8 cellular contexts compared by ENCODE assay signal in genomic region chr15:77418341-77419049, GRCh38. TPM values are rescaled to one million over a fixed set of nuclear protein-coding genes. Genes with fewer than 3 reads are reported as not detected.
A peak's percentile ranks its signal among the peaks of the same experiment; 100 is the strongest.
DNase-seq lines count a peak whose midpoint lies in the region; ATAC-seq and TF ChIP-seq lines count a peak whose summit lies in the region.

No MANE protein-coding gene starts in this region.

- H4K12ac ChIP-seq in trophoblast cell (ENCODE audit: low read depth, low read length), result no peak overlapping the region

- no peak for TF ChIP-seq POLR2A in esophagus squamous epithelium (IDR thresholded peaks at IDR 0.05)

- CTCF ChIA-PET in PC-3 (lab: Charles Lee), result interaction anchor here (0.7 kb wide), 1 partner anchor 79 kb away, joined by 3 read pairs; no protein-coding TSS in a partner anchor

- H4K91ac ChIP-seq in trophoblast cell (ENCODE audit: low read depth, low read length), result no peak overlapping the region

- no peak overlapping the region for H2AK5ac ChIP-seq in trophoblast cell (ENCODE audit: low read length)

- TF ChIP-seq CTCF in PC-3 (conservative IDR thresholded peaks at IDR 0.05; ENCODE audit: low read depth, low read length) (no peak), esophagus squamous epithelium (IDR thresholded peaks at IDR 0.05) (no peak)

- intact Hi-C loops in PC-3 (cut with micrococcal nuclease), result loop anchor here (2.0 to 10.0 kb wide), 3 partner anchors 104 to 354 kb away; no protein-coding TSS in a partner anchor
- intact Hi-C loops in esophagus squamous epithelium (cut with DNase I), result no loop called here

- no peak overlapping the region for H3K18ac ChIP-seq in trophoblast cell (ENCODE audit: low read length)

- WGBS in esophagus squamous epithelium, 2 donors, result 38 to 56% methylated on average over 9 of the region's 9 CpGs
- no CpG with 5 or more reads among the region's 9 CpGs for WGBS in trophoblast cell (ENCODE audit: extremely low coverage, insufficient coverage, insufficient read length)

- H4K8ac ChIP-seq in trophoblast cell (ENCODE audit: low read depth, low read length), result no peak overlapping the region

- H3K9ac ChIP-seq in PC-3 (ENCODE audit: low read length) (peak overlapping the region; percentile 66; the same call in 1 of the 2 replicates), trophoblast cell (ENCODE audit: low read length) (no peak overlapping the region)

- H3K4me3 ChIP-seq in PC-3 (ENCODE audit: low read length), result peak overlapping the region; percentile 81
- H3K4me3 ChIP-seq in esophagus squamous epithelium, result peak overlapping the region; percentile 66 to 92 (median 92)
- no peak overlapping the region for H3K4me3 ChIP-seq in trophoblast cell (ENCODE audit: low read depth, low read length)

- DNase-seq in EH (ENCODE audit: low read depth) (peak; percentile 84), PC-3 (peak; percentile 72), esophagus squamous epithelium (lab: John Stamatoyannopoulos, UW) (no peak), trophoblast cell (no peak), DMS153 (lab: John Stamatoyannopoulos, UW) (no peak), NCI-H510A (lab: John Stamatoyannopoulos, UW) (no peak)

- H3K9me3 ChIP-seq in PC-3 (ENCODE audit: low read length), result no peaks in the 10 kb centered on the region
- no peaks in the 10 kb centered on the region for H3K9me3 ChIP-seq in esophagus squamous epithelium
- H3K9me3 ChIP-seq in trophoblast cell (ENCODE audit: insufficient read depth, low read depth, low read length), result no peaks in the 10 kb centered on the region

- peaks cover 19% of the 10 kb centered on the region for H3K79me1 ChIP-seq in trophoblast cell (ENCODE audit: low read length)

- POLR2A ChIA-PET in PC-3 (lab: Charles Lee; ENCODE audit: unreplicated experiment), result interaction anchor here (0.6 kb wide), 2 partner anchors 28 to 218 kb away, joined by 3 read pairs; no protein-coding TSS in a partner anchor

- H3F3A ChIP-seq in PC-3 (ENCODE audit: low read length, unreplicated experiment), result no peaks in the 10 kb centered on the region

- H4K20me1 ChIP-seq in PC-3 (ENCODE audit: low read length), result no peaks in the 10 kb centered on the region; the same call in 1 of the 2 replicates

- H2AFZ ChIP-seq in PC-3 (ENCODE audit: low read length), result peak overlapping the region; percentile 86
- H2AFZ ChIP-seq in trophoblast cell (ENCODE audit: insufficient read depth, low read length, poor library complexity), result no peak overlapping the region

- no peak overlapping the region for H2BK5ac ChIP-seq in trophoblast cell (ENCODE audit: low read depth, low read length, poor library complexity)

- H3K9me2 ChIP-seq in PC-3 (replicated peaks; ENCODE audit: low read length), result no peaks in the 10 kb centered on the region

- H3K79me2 ChIP-seq in PC-3 (ENCODE audit: low read length) (peaks cover 83% of the 10 kb centered on the region), trophoblast cell (ENCODE audit: control insufficient read depth, insufficient read depth, low read length, poor library complexity) (peaks cover 19% of the 10 kb centered on the region)

- H3K4me1 ChIP-seq in PC-3 (ENCODE audit: insufficient read depth, low read length) (peaks cover 31% of the 10 kb centered on the region), esophagus squamous epithelium (peaks cover 9 to 58% (median 21%) of the 10 kb centered on the region in 3 donors), trophoblast cell (ENCODE audit: control insufficient read depth in 1 of 2, insufficient read depth in 2 of 2, low read length in 2 of 2) (peaks cover 4% of the 10 kb centered on the region in 2 experiments)

- no peaks in the 10 kb centered on the region for H3K36me3 ChIP-seq in PC-3 (ENCODE audit: low read depth, low read length)
- no peaks in the 10 kb centered on the region for H3K36me3 ChIP-seq in esophagus squamous epithelium
- H3K36me3 ChIP-seq in trophoblast cell (ENCODE audit: control insufficient read depth in 1 of 2, insufficient read depth in 2 of 2, low read length in 2 of 2), result no peaks in the 10 kb centered on the region

- TSS peak; percentile 70 for BruUV-seq in PC-3 (replicated peaks; lab: Mats Ljungman, UMichigan)

- H3K27me3 ChIP-seq in PC-3 (ENCODE audit: low read length) (no peaks in the 10 kb centered on the region), esophagus squamous epithelium (no peaks in the 10 kb centered on the region), trophoblast cell (ENCODE audit: insufficient read depth, low read length) (no peaks in the 10 kb centered on the region)

- H3K4me2 ChIP-seq in PC-3 (ENCODE audit: low read length), result peak overlapping the region; percentile 75
- peak overlapping the region; percentile 74 for H3K4me2 ChIP-seq in trophoblast cell (ENCODE audit: low read length)

- H2BK12ac ChIP-seq in trophoblast cell (ENCODE audit: low read length), result no peak overlapping the region

- H3K27ac ChIP-seq in PC-3 (ENCODE audit: low read length) (peak overlapping the region; percentile 3; the same call in 1 of the 2 replicates), esophagus squamous epithelium (peak overlapping the region in 3 of 4 donors; percentile 92 to 98 (median 96)), trophoblast cell (ENCODE audit: low read depth, low read length) (no peak overlapping the region)

- ATAC-seq in PC-3 (peak; percentile 14; the same call in 1 of the 2 replicates), GM18868 (IDR thresholded peaks at IDR 0.05; ENCODE audit: unreplicated experiment) (no peak), HG03521 (IDR thresholded peaks at IDR 0.05; ENCODE audit: unreplicated experiment) (no peak)

- H3K4ac ChIP-seq in trophoblast cell (ENCODE audit: low read depth, low read length), result peak overlapping the region; percentile 27

- H2BK120ac ChIP-seq in trophoblast cell (ENCODE audit: insufficient read depth, low read length, poor library complexity), result no peak overlapping the region

- no peak overlapping the region for H3K14ac ChIP-seq in trophoblast cell (ENCODE audit: low read length)

- H3K23ac ChIP-seq in trophoblast cell (ENCODE audit: low read length), result no peak overlapping the region

RNA-seq across cellular contexts. Expression of gene PEAK1, which starts 1.4 kb away (rescaled TPM):
- total RNA-seq in PC-3 (2014; rRNA removed), result 13.8 and 16.7 TPM in 2 replicates
- 10 to 100 TPM in 3 of 4 donors, 1 to 10 TPM in 1; 8.6 to 47.3 (median 14.0) TPM for total RNA-seq in esophagus squamous epithelium
- 16.1 TPM in 2 replicates for polyA plus RNA-seq in trophoblast cell (2013)

RNA-seq across cellular contexts. Expression of gene HMG20A, which starts 2.2 kb away (rescaled TPM):
- total RNA-seq in PC-3 (2014; rRNA removed) (17.6 and 22.0 TPM in 2 replicates), esophagus squamous epithelium (10 to 100 TPM in 3 of 4 donors, 1 to 10 TPM in 1; 7.9 to 22.7 (median 12.9) TPM)
- polyA plus RNA-seq in trophoblast cell (2013), result 32.7 and 35.4 TPM in 2 replicates

Comparison
In these comparisons a context has a peak if more than half of its experiments do, and no peak if none do; other contexts are left out.
1. DNase-seq: peak in EH (single experiment) and PC-3 (single experiment); none in esophagus squamous epithelium (single experiment), trophoblast cell (0 of 2), DMS153 (single experiment) and NCI-H510A (single experiment).